Comparison of ENCODE assay signal across 1 cellular context in the genomic region with DNA sequence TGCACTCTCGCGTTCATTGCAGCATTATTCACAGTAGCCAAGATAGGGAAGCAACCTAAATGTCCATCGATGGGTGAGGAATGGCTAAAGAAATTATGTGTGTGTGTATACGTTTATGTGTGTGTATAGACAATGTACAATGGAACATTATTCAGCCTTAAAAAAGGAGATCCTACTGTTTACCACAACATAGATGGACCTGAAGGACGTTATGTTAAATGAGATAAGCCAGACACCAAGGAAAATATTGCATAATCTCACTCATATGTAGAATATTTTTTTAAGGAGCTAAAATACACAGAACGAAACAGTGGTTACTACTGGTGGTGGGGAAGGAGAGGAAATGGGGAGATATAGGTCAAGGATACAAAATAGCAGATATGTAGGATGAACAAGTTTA.
TF ChIP-seq lines count a peak whose summit lies in the region.

No MANE protein-coding gene starts in this region.

TF ChIP-seq in IMR-90, 13 proteins besides CTCF, POLR2A, EP300 and RAD21:
- TF ChIP-seq CEBPB (IDR thresholded peaks at IDR 0.05; ENCODE audit: low read depth, low read length) (peak; percentile 60), RCOR1 (IDR thresholded peaks at IDR 0.05; ENCODE audit: insufficient replicate concordance, low read length) (no peak), MAZ (IDR thresholded peaks at IDR 0.05; ENCODE audit: borderline replicate concordance, low read depth, low read length) (no peak), SMC3 (IDR thresholded peaks at IDR 0.05; ENCODE audit: low read depth, low read length) (no peak), BHLHE40 (IDR thresholded peaks at IDR 0.05; ENCODE audit: low read depth, low read length) (no peak), MAFK (IDR thresholded peaks at IDR 0.05; ENCODE audit: low read depth, low read length) (no peak)
